9 cellular contexts compared by ENCODE assay signal in genomic region chr5:148740966-148741742, GRCh38.
DNase-seq lines count a peak whose midpoint lies in the region; ATAC-seq and TF ChIP-seq lines count a peak whose summit lies in the region.
"Had no signal": no experiment of that assay in that cellular context is flagged by ENCODE, and none has a peak within 500 bp of the region (broad histone marks: within the 10 kb centered on the region; RNA-seq: fewer than 3 reads in every experiment).

No MANE protein-coding gene starts in this region.

- 36 to 47% methylated on average over 9 of the region's 9 CpGs for WGBS in heart right ventricle, 2 donors
- WGBS in sigmoid colon, 2 donors: 43 to 54% methylated on average over 9 of the region's 9 CpGs

- H3K36me3 Mint-ChIP-seq in WTC11: no peaks in the 10 kb centered on the region
- H3K36me3 Mint-ChIP-seq: naive thymus-derived CD8-positive, alpha-beta T cell had no signal

- no peak overlapping the region for H3K4me3 Mint-ChIP-seq in WTC11
- H3K4me3 Mint-ChIP-seq: naive thymus-derived CD8-positive, alpha-beta T cell had no signal

- H3K4me3 ChIP-seq in heart right ventricle (peak overlapping the region in 1 of 10 donors; percentile 9), sigmoid colon (no peak overlapping the region)

- DNase-seq in COLO829 (ENCODE audit: low spot score): peak; percentile 54
- DNase-seq in GM20000 (ENCODE audit: low spot score): peak; percentile 41
- DNase-seq in NAMALWA (ENCODE audit: low spot score): peak; percentile 63
- DNase-seq in WTC11 (ENCODE audit: low spot score): no peak
- DNase-seq in heart right ventricle: no peak
- DNase-seq in sigmoid colon: peak; percentile 63

- CTCF ChIA-PET in WTC11 (lab: Charles Lee): interaction anchor here (0.5 to 5.6 kb wide), 37 partner anchors 9 to 821 kb away, joined by 3 to 66 read pairs (median 4); partner anchors contain the start of gene ADRB2

- no peaks in the 10 kb centered on the region; the same call in 1 of the 2 replicates for H3K27me3 Mint-ChIP-seq in WTC11 (ENCODE audit: low read depth)

- TF ChIP-seq EP300 in sigmoid colon (IDR thresholded peaks at IDR 0.05): no peak

- no peak overlapping the region for H3K27ac Mint-ChIP-seq in WTC11
- H3K27ac Mint-ChIP-seq: naive thymus-derived CD8-positive, alpha-beta T cell had no signal

- TF ChIP-seq CTCF in GM20000 (IDR thresholded peaks at IDR 0.05; ENCODE audit: extremely low read depth, missing control alignments): peak; percentile 23
- TF ChIP-seq CTCF in WTC11 (IDR thresholded peaks at IDR 0.05): peak; percentile 39; the same call in 1 of the 2 replicates
- peak; percentile 62 to 81 (median 77) for TF ChIP-seq CTCF in heart right ventricle (IDR thresholded peaks at IDR 0.05)
- TF ChIP-seq CTCF in sigmoid colon (IDR thresholded peaks at IDR 0.05): peak; percentile 67 to 78 (median 76)

- H3K27ac ChIP-seq in heart right ventricle: peak overlapping the region in 1 of 10 donors; percentile 27
- H3K27ac ChIP-seq in sigmoid colon: peak overlapping the region in 1 of 4 donors; percentile 23

- no peaks in the 10 kb centered on the region for H3K36me3 ChIP-seq in heart right ventricle
- H3K36me3 ChIP-seq in sigmoid colon: no peaks in the 10 kb centered on the region

- H3K4me1 Mint-ChIP-seq in WTC11: no peaks in the 10 kb centered on the region

- no peak for TF ChIP-seq POLR2A in sigmoid colon (IDR thresholded peaks at IDR 0.05)

- 0 out of 2 replicates have a peak, but pooled peaks cover 6% of the 10 kb centered on the region for H3K9me3 Mint-ChIP-seq in WTC11
- H3K9me3 Mint-ChIP-seq: naive thymus-derived CD8-positive, alpha-beta T cell had no signal

- peaks cover 0 to 3% (median 0%) of the 10 kb centered on the region in 11 donors for H3K9me3 ChIP-seq in heart right ventricle
- no peaks in the 10 kb centered on the region for H3K9me3 ChIP-seq in sigmoid colon

- intact Hi-C loops in heart right ventricle (cut with DNase I): loop anchor here in 9 of 10 donors (2.0 to 10.0 kb wide), 11 partner anchors 64 to 296 kb away; partner anchors contain the start of gene ADRB2 (in 3 of the 9)
- intact Hi-C loops in sigmoid colon (cut with DNase I): loop anchor here (5.0 kb wide), 1 partner anchor 86 kb away; the partner anchor contains the start of gene ADRB2

- peaks cover 0 to 43% (median 29%) of the 10 kb centered on the region in 9 donors for H3K4me1 ChIP-seq in heart right ventricle
- peaks cover 0 to 25% (median 17%) of the 10 kb centered on the region in 4 donors for H3K4me1 ChIP-seq in sigmoid colon

- H3K27me3 ChIP-seq in heart right ventricle: no peaks in the 10 kb centered on the region
- H3K27me3 ChIP-seq in sigmoid colon: no peaks in the 10 kb centered on the region

- POLR2A ChIA-PET in WTC11 (lab: Charles Lee): interaction anchor here (1.2 kb wide), 1 partner anchor 373 kb away, joined by 3 read pairs; no protein-coding TSS in a partner anchor

- ATAC-seq in WTC11 (peak; percentile 64; the same call in 1 of the 2 replicates), heart right ventricle (peak; percentile 38 to 81 (median 72)), GM19452 (IDR thresholded peaks at IDR 0.05; ENCODE audit: unreplicated experiment) (no peak), HG03378 (IDR thresholded peaks at IDR 0.05; ENCODE audit: unreplicated experiment) (no peak)

TF ChIP-seq in WTC11, 78 proteins besides CTCF, POLR2A, EP300 and RAD21 (continues in another document):
- TF ChIP-seq JUN (CRISPR knock-in tag; IDR thresholded peaks at IDR 0.05) (no peak), HMGXB4 (CRISPR knock-in tag; IDR thresholded peaks at IDR 0.05) (no peak), MAX (CRISPR knock-in tag; IDR thresholded peaks at IDR 0.05) (no peak), RELA (CRISPR knock-in tag; IDR thresholded peaks at IDR 0.05; ENCODE audit: borderline replicate concordance) (no peak), NR1H2 (CRISPR knock-in tag; IDR thresholded peaks at IDR 0.05) (no peak), SMAD3 (CRISPR knock-in tag; IDR thresholded peaks at IDR 0.05; ENCODE audit: borderline replicate concordance) (no peak), E2F4 (CRISPR knock-in tag; IDR thresholded peaks at IDR 0.05; ENCODE audit: borderline replicate concordance, low read depth) (no peak), USF1 (CRISPR knock-in tag; IDR thresholded peaks at IDR 0.05) (no peak), ERG (CRISPR knock-in tag; IDR thresholded peaks at IDR 0.05) (no peak), ZBTB21 (CRISPR knock-in tag; IDR thresholded peaks at IDR 0.05; ENCODE audit: borderline replicate concordance) (no peak), ZNF281 (CRISPR knock-in tag; IDR thresholded peaks at IDR 0.05) (no peak)

Comparison
In these comparisons a context has a peak if more than half of its experiments do, and no peak if none do; other contexts are left out.
1. DNase-seq: peak in COLO829 (single experiment), GM20000 (single experiment), NAMALWA (single experiment) and sigmoid colon (single experiment); none in WTC11 (single experiment) and heart right ventricle (0 of 2).
2. CTCF ChIP-seq: peak in every context shown above with its lines; median percentile 77 in heart right ventricle; 76 in sigmoid colon; 39 in WTC11; 23 in GM20000.
3. ATAC-seq: peak in WTC11 (single experiment) and heart right ventricle (8 of 8); none in GM19452 (single experiment) and HG03378 (single experiment).